Comparison of ENCODE assay signal across 1 cellular context in the genomic region with DNA sequence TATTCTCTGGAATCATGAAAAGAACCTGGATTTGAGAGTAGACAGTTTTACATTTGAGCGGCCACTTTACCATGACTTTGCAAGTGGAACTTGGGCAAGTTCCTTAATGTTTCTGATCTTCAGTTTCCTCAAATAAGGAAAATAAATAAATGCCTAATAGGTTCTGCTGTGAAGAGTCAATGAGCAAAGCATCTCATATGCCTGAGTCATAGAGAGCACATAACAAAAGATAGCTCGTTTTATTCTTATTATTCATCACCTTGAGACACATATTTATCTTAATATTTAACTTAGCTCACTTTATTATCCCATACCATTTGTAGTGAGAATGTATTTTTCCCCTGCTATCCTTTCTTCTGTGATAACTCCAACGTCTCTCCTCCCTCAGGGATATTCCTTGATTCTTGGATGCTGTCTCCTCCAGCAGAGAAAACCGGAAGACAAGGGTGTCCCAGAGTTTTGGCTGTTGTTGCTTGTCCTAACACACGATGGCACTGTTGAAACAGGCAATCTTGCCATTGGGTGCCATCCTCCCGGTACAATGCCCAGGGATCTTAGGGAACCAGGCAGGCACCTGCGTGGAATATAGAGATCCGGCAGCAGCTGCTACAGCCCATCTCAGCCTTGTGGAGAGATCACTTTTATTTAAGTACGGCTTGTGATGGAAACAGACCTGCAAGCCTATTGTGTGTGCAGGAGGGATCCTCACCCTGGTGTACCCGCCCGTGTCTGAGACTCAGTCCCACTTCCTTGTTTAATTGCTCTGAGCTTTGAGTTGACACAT.
TF ChIP-seq lines count a peak whose summit lies in the region.

No MANE protein-coding gene starts in this region.

TF ChIP-seq in K562, 482 proteins besides CTCF, POLR2A, EP300 and RAD21 (continued from another document):
- peak; percentile 82 for TF ChIP-seq SMC3 (conservative IDR thresholded peaks at IDR 0.05; ENCODE audit: insufficient read depth, low read depth, low read length)
- peak; percentile 47; the same call in 1 of the 2 replicates for TF ChIP-seq ETV1 (tag; conservative IDR thresholded peaks at IDR 0.05; ENCODE audit: low read depth)
- TF ChIP-seq STAG1 (CRISPR knock-in tag; IDR thresholded peaks at IDR 0.05; ENCODE audit: borderline replicate concordance): peak; percentile 52; the same call in 1 of the 2 replicates
- peak; percentile 28; the same call in 1 of the 2 replicates for TF ChIP-seq HNRNPL (IDR thresholded peaks at IDR 0.05; ENCODE audit: low read depth, low read length)
- TF ChIP-seq, protein P1, sequence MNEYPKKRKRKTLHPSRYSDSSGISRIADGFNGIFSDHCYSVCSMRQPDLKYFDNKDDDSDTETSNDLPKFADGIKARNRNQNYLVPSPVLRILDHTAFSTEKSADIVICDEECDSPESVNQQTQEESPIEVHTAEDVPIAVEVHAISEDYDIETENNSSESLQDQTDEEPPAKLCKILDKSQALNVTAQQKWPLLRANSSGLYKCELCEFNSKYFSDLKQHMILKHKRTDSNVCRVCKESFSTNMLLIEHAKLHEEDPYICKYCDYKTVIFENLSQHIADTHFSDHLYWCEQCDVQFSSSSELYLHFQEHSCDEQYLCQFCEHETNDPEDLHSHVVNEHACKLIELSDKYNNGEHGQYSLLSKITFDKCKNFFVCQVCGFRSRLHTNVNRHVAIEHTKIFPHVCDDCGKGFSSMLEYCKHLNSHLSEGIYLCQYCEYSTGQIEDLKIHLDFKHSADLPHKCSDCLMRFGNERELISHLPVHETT (CRISPR knock-in tag; conservative IDR thresholded peaks at IDR 0.05 in 1 of 2, IDR thresholded peaks at IDR 0.05 in 1 of 2): no peak
- TF ChIP-seq ZNF449 (CRISPR knock-in tag; IDR thresholded peaks at IDR 0.05): no peak
- TF ChIP-seq GABPB1 (CRISPR knock-in tag; IDR thresholded peaks at IDR 0.05): 0 out of 2 replicates have a peak, but pooled peaks have one; percentile 15
- no peak for TF ChIP-seq ZNF23 (CRISPR knock-in tag; IDR thresholded peaks at IDR 0.05)
- no peak for TF ChIP-seq TCF3 (CRISPR knock-in tag; IDR thresholded peaks at IDR 0.05)
- TF ChIP-seq, protein P2, sequence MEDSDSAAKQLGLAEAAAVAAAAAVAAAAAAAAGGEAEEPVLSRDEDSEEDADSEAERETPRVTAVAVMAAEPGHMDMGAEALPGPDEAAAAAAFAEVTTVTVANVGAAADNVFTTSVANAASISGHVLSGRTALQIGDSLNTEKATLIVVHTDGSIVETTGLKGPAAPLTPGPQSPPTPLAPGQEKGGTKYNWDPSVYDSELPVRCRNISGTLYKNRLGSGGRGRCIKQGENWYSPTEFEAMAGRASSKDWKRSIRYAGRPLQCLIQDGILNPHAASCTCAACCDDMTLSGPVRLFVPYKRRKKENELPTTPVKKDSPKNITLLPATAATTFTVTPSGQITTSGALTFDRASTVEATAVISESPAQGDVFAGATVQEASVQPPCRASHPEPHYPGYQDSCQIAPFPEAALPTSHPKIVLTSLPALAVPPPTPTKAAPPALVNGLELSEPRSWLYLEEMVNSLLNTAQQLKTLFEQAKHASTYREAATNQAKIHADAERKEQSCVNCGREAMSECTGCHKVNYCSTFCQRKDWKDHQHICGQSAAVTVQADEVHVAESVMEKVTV (CRISPR knock-in tag; IDR thresholded peaks at IDR 0.05): peak; percentile 84
- TF ChIP-seq SRSF3 (IDR thresholded peaks at IDR 0.05; ENCODE audit: insufficient read depth, low read length): no peak
